Comparison of ENCODE assay signal across 2 cellular contexts in the genomic region with DNA sequence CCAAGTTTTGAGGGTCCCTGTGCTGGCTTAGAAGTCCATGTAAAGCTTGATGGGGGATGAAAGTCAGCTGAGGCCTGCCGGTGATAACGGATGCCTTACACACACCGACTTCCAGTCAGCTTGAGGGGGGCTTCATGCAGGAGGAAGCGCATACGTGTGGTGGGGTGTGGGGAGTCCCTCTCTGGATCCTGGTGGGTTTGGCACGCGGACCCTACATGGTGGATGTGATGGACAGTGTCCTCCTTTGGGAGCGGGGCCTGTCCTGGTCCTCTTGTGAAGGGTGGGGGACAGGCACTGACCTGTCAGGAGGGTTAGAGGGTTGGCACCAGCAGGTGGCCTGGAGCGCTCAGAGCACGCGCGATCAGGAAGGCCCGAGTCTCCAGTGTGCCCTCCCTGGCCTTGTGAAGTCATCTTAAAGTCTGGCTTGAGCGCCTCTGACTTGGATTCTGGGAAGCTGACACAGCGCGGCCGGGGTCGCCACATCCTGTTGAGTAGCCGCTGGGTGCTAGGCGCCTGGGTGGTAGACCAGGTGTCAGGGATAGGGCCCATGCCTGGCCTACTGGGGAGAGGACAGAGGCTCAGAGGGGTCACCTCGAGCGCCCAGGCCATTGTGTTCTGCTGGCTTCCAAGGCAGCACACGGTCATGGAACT.
TF ChIP-seq lines count a peak whose summit lies in the region.

No MANE protein-coding gene starts in this region.

TF ChIP-seq in GM23338, 12 proteins besides CTCF, POLR2A, EP300 and RAD21 (continues in another document):
- TF ChIP-seq STAT1 (IDR thresholded peaks at IDR 0.05; ENCODE audit: unreplicated experiment) = no peak
- TF ChIP-seq ZNF331 (CRISPR knock-in tag; IDR thresholded peaks at IDR 0.05; ENCODE audit: low read depth) = no peak
- no peak for TF ChIP-seq EZH2phosphoT487 (IDR thresholded peaks at IDR 0.05; ENCODE audit: unreplicated experiment)
- TF ChIP-seq NANOG (IDR thresholded peaks at IDR 0.05; ENCODE audit: borderline replicate concordance) = no peak
- TF ChIP-seq, protein P1, sequence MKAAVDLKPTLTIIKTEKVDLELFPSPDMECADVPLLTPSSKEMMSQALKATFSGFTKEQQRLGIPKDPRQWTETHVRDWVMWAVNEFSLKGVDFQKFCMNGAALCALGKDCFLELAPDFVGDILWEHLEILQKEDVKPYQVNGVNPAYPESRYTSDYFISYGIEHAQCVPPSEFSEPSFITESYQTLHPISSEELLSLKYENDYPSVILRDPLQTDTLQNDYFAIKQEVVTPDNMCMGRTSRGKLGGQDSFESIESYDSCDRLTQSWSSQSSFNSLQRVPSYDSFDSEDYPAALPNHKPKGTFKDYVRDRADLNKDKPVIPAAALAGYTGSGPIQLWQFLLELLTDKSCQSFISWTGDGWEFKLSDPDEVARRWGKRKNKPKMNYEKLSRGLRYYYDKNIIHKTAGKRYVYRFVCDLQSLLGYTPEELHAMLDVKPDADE (IDR thresholded peaks at IDR 0.05) = no peak
- no peak for TF ChIP-seq JUNB (IDR thresholded peaks at IDR 0.05; ENCODE audit: unreplicated experiment)
- TF ChIP-seq, protein P2, sequence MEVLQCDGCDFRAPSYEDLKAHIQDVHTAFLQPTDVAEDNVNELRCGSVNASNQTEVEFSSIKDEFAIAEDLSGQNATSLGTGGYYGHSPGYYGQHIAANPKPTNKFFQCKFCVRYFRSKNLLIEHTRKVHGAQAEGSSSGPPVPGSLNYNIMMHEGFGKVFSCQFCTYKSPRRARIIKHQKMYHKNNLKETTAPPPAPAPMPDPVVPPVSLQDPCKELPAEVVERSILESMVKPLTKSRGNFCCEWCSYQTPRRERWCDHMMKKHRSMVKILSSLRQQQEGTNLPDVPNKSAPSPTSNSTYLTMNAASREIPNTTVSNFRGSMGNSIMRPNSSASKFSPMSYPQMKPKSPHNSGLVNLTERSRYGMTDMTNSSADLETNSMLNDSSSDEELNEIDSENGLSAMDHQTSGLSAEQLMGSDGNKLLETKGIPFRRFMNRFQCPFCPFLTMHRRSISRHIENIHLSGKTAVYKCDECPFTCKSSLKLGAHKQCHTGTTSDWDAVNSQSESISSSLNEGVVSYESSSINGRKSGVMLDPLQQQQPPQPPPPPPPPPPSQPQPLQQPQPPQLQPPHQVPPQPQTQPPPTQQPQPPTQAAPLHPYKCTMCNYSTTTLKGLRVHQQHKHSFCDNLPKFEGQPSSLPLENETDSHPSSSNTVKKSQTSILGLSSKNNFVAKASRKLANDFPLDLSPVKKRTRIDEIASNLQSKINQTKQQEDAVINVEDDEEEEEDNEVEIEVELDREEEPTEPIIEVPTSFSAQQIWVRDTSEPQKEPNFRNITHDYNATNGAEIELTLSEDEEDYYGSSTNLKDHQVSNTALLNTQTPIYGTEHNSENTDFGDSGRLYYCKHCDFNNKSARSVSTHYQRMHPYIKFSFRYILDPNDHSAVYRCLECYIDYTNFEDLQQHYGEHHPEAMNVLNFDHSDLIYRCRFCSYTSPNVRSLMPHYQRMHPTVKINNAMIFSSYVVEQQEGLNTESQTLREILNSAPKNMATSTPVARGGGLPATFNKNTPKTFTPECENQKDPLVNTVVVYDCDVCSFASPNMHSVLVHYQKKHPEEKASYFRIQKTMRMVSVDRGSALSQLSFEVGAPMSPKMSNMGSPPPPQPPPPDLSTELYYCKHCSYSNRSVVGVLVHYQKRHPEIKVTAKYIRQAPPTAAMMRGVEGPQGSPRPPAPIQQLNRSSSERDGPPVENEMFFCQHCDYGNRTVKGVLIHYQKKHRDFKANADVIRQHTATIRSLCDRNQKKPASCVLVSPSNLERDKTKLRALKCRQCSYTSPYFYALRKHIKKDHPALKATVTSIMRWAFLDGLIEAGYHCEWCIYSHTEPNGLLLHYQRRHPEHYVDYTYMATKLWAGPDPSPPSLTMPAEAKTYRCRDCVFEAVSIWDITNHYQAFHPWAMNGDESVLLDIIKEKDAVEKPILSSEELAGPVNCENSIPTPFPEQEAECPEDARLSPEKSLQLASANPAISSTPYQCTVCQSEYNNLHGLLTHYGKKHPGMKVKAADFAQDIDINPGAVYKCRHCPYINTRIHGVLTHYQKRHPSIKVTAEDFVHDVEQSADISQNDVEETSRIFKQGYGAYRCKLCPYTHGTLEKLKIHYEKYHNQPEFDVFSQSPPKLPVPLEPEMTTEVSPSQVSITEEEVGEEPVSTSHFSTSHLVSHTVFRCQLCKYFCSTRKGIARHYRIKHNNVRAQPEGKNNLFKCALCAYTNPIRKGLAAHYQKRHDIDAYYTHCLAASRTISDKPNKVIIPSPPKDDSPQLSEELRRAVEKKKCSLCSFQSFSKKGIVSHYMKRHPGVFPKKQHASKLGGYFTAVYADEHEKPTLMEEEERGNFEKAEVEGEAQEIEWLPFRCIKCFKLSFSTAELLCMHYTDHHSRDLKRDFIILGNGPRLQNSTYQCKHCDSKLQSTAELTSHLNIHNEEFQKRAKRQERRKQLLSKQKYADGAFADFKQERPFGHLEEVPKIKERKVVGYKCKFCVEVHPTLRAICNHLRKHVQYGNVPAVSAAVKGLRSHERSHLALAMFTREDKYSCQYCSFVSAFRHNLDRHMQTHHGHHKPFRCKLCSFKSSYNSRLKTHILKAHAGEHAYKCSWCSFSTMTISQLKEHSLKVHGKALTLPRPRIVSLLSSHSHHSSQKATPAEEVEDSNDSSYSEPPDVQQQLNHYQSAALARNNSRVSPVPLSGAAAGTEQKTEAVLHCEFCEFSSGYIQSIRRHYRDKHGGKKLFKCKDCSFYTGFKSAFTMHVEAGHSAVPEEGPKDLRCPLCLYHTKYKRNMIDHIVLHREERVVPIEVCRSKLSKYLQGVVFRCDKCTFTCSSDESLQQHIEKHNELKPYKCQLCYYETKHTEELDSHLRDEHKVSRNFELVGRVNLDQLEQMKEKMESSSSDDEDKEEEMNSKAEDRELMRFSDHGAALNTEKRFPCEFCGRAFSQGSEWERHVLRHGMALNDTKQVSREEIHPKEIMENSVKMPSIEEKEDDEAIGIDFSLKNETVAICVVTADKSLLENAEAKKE (CRISPR knock-in tag; IDR thresholded peaks at IDR 0.05) = no peak
- no peak for TF ChIP-seq EZH2 (IDR thresholded peaks at IDR 0.05; ENCODE audit: low read depth, unreplicated experiment)
- TF ChIP-seq POLR2AphosphoS5 (IDR thresholded peaks at IDR 0.05; ENCODE audit: low read depth) = no peak

TF ChIP-seq in endothelial cell of umbilical vein, 7 proteins besides CTCF, POLR2A, EP300 and RAD21:
- TF ChIP-seq JUN (IDR thresholded peaks at IDR 0.05; ENCODE audit: borderline replicate concordance, insufficient read depth, insufficient read length, low read depth) (no peak), FOS (IDR thresholded peaks at IDR 0.05; ENCODE audit: borderline replicate concordance, insufficient read depth, low read length) (no peak), MYC (IDR thresholded peaks at IDR 0.05; ENCODE audit: low read depth, low read length) (no peak), EZH2 (IDR thresholded peaks at IDR 0.05; ENCODE audit: borderline replicate concordance, low read depth, low read length, severe bottlenecking) (no peak), GATA2 (IDR thresholded peaks at IDR 0.05; ENCODE audit: insufficient read depth, insufficient read length, low read depth, low read length) (no peak), POLR2AphosphoS5 (IDR thresholded peaks at IDR 0.05; ENCODE audit: insufficient read depth, low read depth, low read length) (no peak), MAX (IDR thresholded peaks at IDR 0.05; ENCODE audit: insufficient read depth, insufficient read length) (no peak)
TF ChIP-seq in endothelial cell of umbilical vein: peak in this region for 0.
